27 cellular contexts compared by ENCODE assay signal in genomic region chr3:105166893-105167292, GRCh38.
A peak's percentile ranks its signal among the peaks of the same experiment; 100 is the strongest.
DNase-seq lines count a peak whose midpoint lies in the region; ATAC-seq and TF ChIP-seq lines count a peak whose summit lies in the region.
"Had no signal": no experiment of that assay in that cellular context is flagged by ENCODE, and none has a peak within 500 bp of the region (broad histone marks: within the 10 kb centered on the region; RNA-seq: fewer than 3 reads in every experiment).

No MANE protein-coding gene starts in this region.

- TF ChIP-seq CTCF in BJ (IDR thresholded peaks at IDR 0.05; ENCODE audit: insufficient read depth, low read depth, low read length) (no peak), fibroblast of pulmonary artery (IDR thresholded peaks at IDR 0.05; ENCODE audit: low read length, missing control alignments) (no peak)

- DNase-seq in BJ (ENCODE audit: low read depth) (peak; percentile 44), amniotic epithelial cell (ENCODE audit: low read depth) (peak; percentile 62), fibroblast of pulmonary artery (ENCODE audit: low read depth) (peak; percentile 18), stromal cell of bone marrow (ENCODE audit: low read depth) (peak; percentile 39)
- DNase-seq in activated naive CD4-positive, alpha-beta T cell treated with anti-CD3 and anti-CD28 coated beads, Interleukin-2, amount 10 ng/mL, durations not matched to agents 7 days and 5 days: no peak
- DNase-seq: activated CD4-positive, CD25-positive, alpha-beta regulatory T cell; activated gamma-delta T cell treated with Interleukin-2 at 50 U/mL for 16 hours; activated naive CD8-positive, alpha-beta T cell treated with anti-CD3 and anti-CD28 coated beads, Interleukin-2, amount 50 U/mL, for 24 hours; activated T-cell treated with anti-CD3 and anti-CD28 coated beads, Interleukin-2, amount 50 U/mL, for 24 hours; CD4-positive, alpha-beta memory T cell; H7; head of caudate nucleus; Karpas-422; lower lobe of right lung; midbrain; naive thymus-derived CD8-positive, alpha-beta T cell; NCI-H1436; NCI-H2081; NCI-H524 treated with DMSO at 0.1 percent for 48 hours; PC-3; sigmoid colon; SK-N-SH; transverse colon had no signal

- CTCF ChIA-PET in BJ (lab: Yijun Ruan, JAX): no interaction called here
- CTCF ChIA-PET in activated naive CD4-positive, alpha-beta T cell treated with anti-CD3 and anti-CD28 coated beads, Interleukin-2, amount 10 ng/mL, durations not matched to agents 7 days and 5 days (lab: Charles Lee): no interaction called here

- no peaks in the 10 kb centered on the region for H3K36me3 ChIP-seq in BJ (ENCODE audit: control insufficient read depth, insufficient read depth, low read length)
- H3K36me3 ChIP-seq: lower lobe of right lung, sigmoid colon, transverse colon had no signal

- H3K4me1 Mint-ChIP-seq in activated naive CD4-positive, alpha-beta T cell treated with anti-CD3 and anti-CD28 coated beads, Interleukin-2, amount 10 ng/mL, durations not matched to agents 7 days and 5 days: no peaks in the 10 kb centered on the region
- H3K4me1 Mint-ChIP-seq: activated naive CD8-positive, alpha-beta T cell treated with anti-CD3 and anti-CD28 coated beads, Interleukin-2, amount 50 U/mL, for 24 hours; CD4-positive, alpha-beta memory T cell; naive thymus-derived CD8-positive, alpha-beta T cell; stimulated activated effector memory CD8-positive, alpha-beta T cell treated with anti-CD3 and anti-CD28 coated beads, Interleukin-12 subunit alpha, Interleukin-12 subunit beta, amount 100 ng/mL, for 72 hours had no signal

- no peak overlapping the region for H3K4me3 Mint-ChIP-seq in activated naive CD4-positive, alpha-beta T cell treated with anti-CD3 and anti-CD28 coated beads, Interleukin-2, amount 10 ng/mL, durations not matched to agents 7 days and 5 days
- H3K4me3 Mint-ChIP-seq: activated naive CD8-positive, alpha-beta T cell treated with anti-CD3 and anti-CD28 coated beads, Interleukin-2, amount 50 U/mL, for 24 hours; activated T-cell treated with anti-CD3 and anti-CD28 coated beads, Interleukin-2, amount 50 U/mL, for 24 hours; CD4-positive, alpha-beta memory T cell; naive thymus-derived CD8-positive, alpha-beta T cell; stimulated activated effector memory CD8-positive, alpha-beta T cell treated with anti-CD3 and anti-CD28 coated beads, Interleukin-12 subunit alpha, Interleukin-12 subunit beta, amount 100 ng/mL, for 72 hours had no signal

- H3K27me3 Mint-ChIP-seq in activated naive CD4-positive, alpha-beta T cell treated with anti-CD3 and anti-CD28 coated beads, Interleukin-2, amount 10 ng/mL, durations not matched to agents 7 days and 5 days: no peaks in the 10 kb centered on the region
- H3K27me3 Mint-ChIP-seq: activated naive CD8-positive, alpha-beta T cell treated with anti-CD3 and anti-CD28 coated beads, Interleukin-2, amount 50 U/mL, for 24 hours; activated T-cell treated with anti-CD3 and anti-CD28 coated beads, Interleukin-2, amount 50 U/mL, for 24 hours; CD4-positive, alpha-beta memory T cell had no signal

- no peaks in the 10 kb centered on the region for H3K27me3 ChIP-seq in BJ (ENCODE audit: control insufficient read depth, insufficient read depth, low read length)
- H3K27me3 ChIP-seq: sigmoid colon, transverse colon had no signal

- no peaks in the 10 kb centered on the region for H3K9me3 Mint-ChIP-seq in activated naive CD4-positive, alpha-beta T cell treated with anti-CD3 and anti-CD28 coated beads, Interleukin-2, amount 10 ng/mL, durations not matched to agents 7 days and 5 days
- H3K9me3 Mint-ChIP-seq: activated naive CD8-positive, alpha-beta T cell treated with anti-CD3 and anti-CD28 coated beads, Interleukin-2, amount 50 U/mL, for 24 hours; activated T-cell treated with anti-CD3 and anti-CD28 coated beads, Interleukin-2, amount 50 U/mL, for 24 hours; naive thymus-derived CD8-positive, alpha-beta T cell; stimulated activated effector memory CD8-positive, alpha-beta T cell treated with anti-CD3 and anti-CD28 coated beads, Interleukin-12 subunit alpha, Interleukin-12 subunit beta, amount 100 ng/mL, for 72 hours had no signal

- H3K4me3 ChIP-seq in BJ (ENCODE audit: low read depth, low read length) (no peak overlapping the region), fibroblast of pulmonary artery (replicated peaks; ENCODE audit: low read depth, low read length) (no peak overlapping the region)
- H3K4me3 ChIP-seq: GM12878, lower lobe of right lung, sigmoid colon, transverse colon had no signal

- no peak overlapping the region for H3K27ac Mint-ChIP-seq in activated naive CD4-positive, alpha-beta T cell treated with anti-CD3 and anti-CD28 coated beads, Interleukin-2, amount 10 ng/mL, durations not matched to agents 7 days and 5 days
- H3K27ac Mint-ChIP-seq: activated naive CD8-positive, alpha-beta T cell treated with anti-CD3 and anti-CD28 coated beads, Interleukin-2, amount 50 U/mL, for 24 hours; activated T-cell treated with anti-CD3 and anti-CD28 coated beads, Interleukin-2, amount 50 U/mL, for 24 hours; CD4-positive, alpha-beta memory T cell; naive thymus-derived CD8-positive, alpha-beta T cell; stimulated activated effector memory CD8-positive, alpha-beta T cell treated with anti-CD3 and anti-CD28 coated beads, Interleukin-12 subunit alpha, Interleukin-12 subunit beta, amount 100 ng/mL, for 72 hours had no signal

- no peaks in the 10 kb centered on the region for H3K36me3 Mint-ChIP-seq in activated naive CD4-positive, alpha-beta T cell treated with anti-CD3 and anti-CD28 coated beads, Interleukin-2, amount 10 ng/mL, durations not matched to agents 7 days and 5 days
- H3K36me3 Mint-ChIP-seq: CD4-positive, alpha-beta memory T cell; naive thymus-derived CD8-positive, alpha-beta T cell; stimulated activated effector memory CD8-positive, alpha-beta T cell treated with anti-CD3 and anti-CD28 coated beads, Interleukin-12 subunit alpha, Interleukin-12 subunit beta, amount 100 ng/mL, for 72 hours had no signal

- ATAC-seq in GM21576 (IDR thresholded peaks at IDR 0.05; ENCODE audit: unreplicated experiment) (no peak), GM18498 (IDR thresholded peaks at IDR 0.05; ENCODE audit: unreplicated experiment) (no peak)
- ATAC-seq: activated naive CD8-positive, alpha-beta T cell treated with anti-CD3 and anti-CD28 coated beads, Interleukin-2, amount 50 U/mL, for 24 hours; GM12878; lower lobe of right lung; naive thymus-derived CD8-positive, alpha-beta T cell; PC-3; stimulated activated effector memory CD8-positive, alpha-beta T cell treated with anti-CD3 and anti-CD28 coated beads, Interleukin-12 subunit alpha, Interleukin-12 subunit beta, amount 100 ng/mL, for 72 hours had no signal

- POLR2A ChIA-PET in BJ (lab: Charles Lee): no interaction called here
